In the genomic region with DNA sequence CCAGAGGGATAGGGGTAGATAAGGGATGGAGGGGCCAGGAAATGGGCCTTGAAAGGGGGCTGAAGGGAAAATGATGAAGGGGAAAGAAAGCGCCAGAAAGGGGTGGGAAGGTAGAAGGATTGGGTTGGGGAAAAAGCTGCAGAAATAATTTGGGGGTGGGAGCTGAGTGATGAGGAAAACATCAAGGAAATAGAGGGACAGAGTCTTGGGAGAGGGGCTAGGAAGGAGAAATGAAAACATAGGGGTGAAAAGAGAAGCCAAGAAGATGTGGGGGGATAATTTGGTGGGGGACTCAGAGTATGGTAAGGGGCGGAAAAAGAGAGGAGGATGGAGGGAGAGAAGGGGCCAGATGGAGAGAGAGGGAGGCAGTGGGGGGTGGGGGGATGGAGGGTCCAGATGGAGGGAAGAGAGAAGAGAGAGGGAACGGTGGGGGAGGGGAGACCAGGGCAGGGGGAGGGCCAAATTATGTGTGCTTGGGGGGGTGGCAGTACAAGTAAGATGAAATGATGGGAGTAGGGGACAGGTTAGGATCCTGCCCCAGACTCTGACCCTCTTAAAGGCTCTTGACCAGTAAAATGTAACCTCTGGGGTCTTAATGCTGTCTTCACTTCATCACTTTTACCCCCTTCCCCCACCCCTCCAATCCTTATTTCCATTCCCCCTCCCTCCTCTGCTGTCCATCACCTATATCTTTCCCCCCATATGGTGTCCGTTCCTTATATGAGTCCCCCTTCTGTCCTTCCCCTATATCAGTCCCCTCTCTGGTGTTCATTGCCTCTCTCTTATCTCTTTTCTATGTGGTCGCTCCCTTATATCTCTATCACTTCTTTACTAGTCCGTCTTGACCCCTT, we compare ENCODE assay signal across 8 cellular contexts. TPM values are rescaled to one million over a fixed set of nuclear protein-coding genes. Genes with fewer than 3 reads are reported as not detected.
DNase-seq lines count a peak whose midpoint lies in the region; ATAC-seq lines count a peak whose summit lies in the region.

No MANE protein-coding gene starts in this region.

- no peak overlapping the region for H3K23ac ChIP-seq in neuronal stem cell (ENCODE audit: low read depth, low read length, poor library complexity)

- H2BK12ac ChIP-seq in neuronal stem cell (ENCODE audit: low read length): no peak overlapping the region

- H4K8ac ChIP-seq in neuronal stem cell (ENCODE audit: low read depth, low read length): no peak overlapping the region

- H3K9me3 Mint-ChIP-seq in central memory CD8-positive, alpha-beta T cell: no peaks in the 10 kb centered on the region
- peaks cover 4 to 5% of the 10 kb centered on the region in 2 donors for H3K9me3 Mint-ChIP-seq in stimulated activated naive B cell treated with anti-CD40 and anti-IgM and Interleukin-4, amounts not matched to agents 10 μg/mL and 1 μg/mL and 100 μg/mL, for 72 hours

- peaks cover 61% of the 10 kb centered on the region for H3K4me1 Mint-ChIP-seq in central memory CD8-positive, alpha-beta T cell
- peaks cover 45 to 57% of the 10 kb centered on the region in 2 donors for H3K4me1 Mint-ChIP-seq in stimulated activated naive B cell treated with anti-CD40 and anti-IgM and Interleukin-4, amounts not matched to agents 10 μg/mL and 1 μg/mL and 100 μg/mL, for 72 hours

- H2AK5ac ChIP-seq in neuronal stem cell (ENCODE audit: low read depth, low read length): no peak overlapping the region

- H3K36me3 Mint-ChIP-seq in central memory CD8-positive, alpha-beta T cell (ENCODE audit: insufficient read depth): peaks cover 19% of the 10 kb centered on the region
- peaks cover 8 to 23% of the 10 kb centered on the region in 2 donors for H3K36me3 Mint-ChIP-seq in stimulated activated naive B cell treated with anti-CD40 and anti-IgM and Interleukin-4, amounts not matched to agents 10 μg/mL and 1 μg/mL and 100 μg/mL, for 72 hours

- H3K14ac ChIP-seq in neuronal stem cell (ENCODE audit: low read length): no peak overlapping the region

- peak; percentile 24 for DNase-seq in COR-L47 (lab: John Stamatoyannopoulos, UW)
- peak; percentile 64 for DNase-seq in NCI-H1694 (lab: John Stamatoyannopoulos, UW)
- DNase-seq in central memory CD8-positive, alpha-beta T cell (ENCODE audit: low spot score in 2 of 2): no peak
- no peak for DNase-seq in neuronal stem cell (ENCODE audit: low spot score)
- DNase-seq in left lobe of liver (ENCODE audit: low spot score): no peak
- no peak for DNase-seq in activated CD4-positive, alpha-beta T cell treated with anti-CD3 and anti-CD28 coated beads for 1 hour
- no peak for DNase-seq in activated CD8-positive, alpha-beta memory T cell treated with anti-CD3 and anti-CD28 coated beads, Interleukin-2, amount 50 U/mL, for 4 hours
- DNase-seq in stimulated activated naive B cell treated with anti-CD40 and anti-IgM and Interleukin-4, amounts not matched to agents 10 μg/mL and 1 μg/mL and 100 μg/mL, for 72 hours: no peak

- peaks cover 23 to 44% of the 10 kb centered on the region in 2 donors for H3K36me3 ChIP-seq in neuronal stem cell (replicated peaks in 1 of 2; ENCODE audit: control insufficient read depth in 2 of 2, insufficient read depth in 2 of 2, low read length in 2 of 2)

- H3K4me1 ChIP-seq in neuronal stem cell (ENCODE audit: control insufficient read depth in 2 of 2, insufficient read depth in 1 of 2, low read depth in 1 of 2, low read length in 2 of 2): peaks cover 30 to 40% of the 10 kb centered on the region in 2 donors

- no peak overlapping the region for H4K91ac ChIP-seq in neuronal stem cell (ENCODE audit: low read depth, low read length, poor library complexity)

- no peak overlapping the region for H2AFZ ChIP-seq in neuronal stem cell (ENCODE audit: low read length)

- H3K27ac ChIP-seq in neuronal stem cell (replicated peaks; ENCODE audit: low read length): peak overlapping the region; percentile 69

- H3K27ac Mint-ChIP-seq in central memory CD8-positive, alpha-beta T cell (ENCODE audit: low read depth): peak overlapping the region; percentile 2
- no peak overlapping the region for H3K27ac Mint-ChIP-seq in stimulated activated naive B cell treated with anti-CD40 and anti-IgM and Interleukin-4, amounts not matched to agents 10 μg/mL and 1 μg/mL and 100 μg/mL, for 72 hours

- peak overlapping the region; percentile 55 for H3K18ac ChIP-seq in neuronal stem cell (ENCODE audit: low read length)

- no peak overlapping the region for H2BK120ac ChIP-seq in neuronal stem cell (ENCODE audit: low read depth, low read length)

- H3K79me1 ChIP-seq in neuronal stem cell (ENCODE audit: low read depth, low read length): peaks cover 3% of the 10 kb centered on the region

- no peak for ATAC-seq in central memory CD8-positive, alpha-beta T cell (replicated peaks; ENCODE audit: extremely low read depth, poor library complexity, severe bottlenecking)
- ATAC-seq in left lobe of liver: no peak
- ATAC-seq in stimulated activated naive B cell treated with anti-CD40 and anti-IgM and Interleukin-4, amounts not matched to agents 10 μg/mL and 1 μg/mL and 100 μg/mL, for 72 hours (replicated peaks): no peak

- H3K9me3 ChIP-seq in neuronal stem cell (replicated peaks in 1 of 2; ENCODE audit: control insufficient read depth in 2 of 2, insufficient read depth in 1 of 2, low read depth in 1 of 2, low read length in 2 of 2): no peaks in the 10 kb centered on the region

- H3K4ac ChIP-seq in neuronal stem cell (ENCODE audit: low read length): no peak overlapping the region

- no CpG with 5 or more reads among the region's 6 CpGs for WGBS in neuronal stem cell (ENCODE audit: extremely low coverage in 2 of 2, insufficient read length in 2 of 2, insufficient replicate concordance in 1 of 2), 2 donors

- H3K27me3 ChIP-seq in neuronal stem cell (ENCODE audit: control insufficient read depth in 3 of 3, insufficient read depth in 3 of 3, low read depth in 1 of 3, low read length in 3 of 3): no peaks in the 10 kb centered on the region

- H3K4me2 ChIP-seq in neuronal stem cell (ENCODE audit: insufficient read depth, low read length, poor library complexity, severe bottlenecking): peak overlapping the region; percentile 63

- peak overlapping the region; percentile 1 for H3K4me3 Mint-ChIP-seq in central memory CD8-positive, alpha-beta T cell
- peak overlapping the region in 1 of 2 donors; percentile 1 for H3K4me3 Mint-ChIP-seq in stimulated activated naive B cell treated with anti-CD40 and anti-IgM and Interleukin-4, amounts not matched to agents 10 μg/mL and 1 μg/mL and 100 μg/mL, for 72 hours

- no peak overlapping the region for H2BK15ac ChIP-seq in neuronal stem cell (ENCODE audit: low read length)

- H3K4me3 ChIP-seq in neuronal stem cell (ENCODE audit: low read length in 2 of 2): peak overlapping the region; percentile 80 to 81

- H2BK5ac ChIP-seq in neuronal stem cell (ENCODE audit: low read length): no peak overlapping the region

- H3K27me3 Mint-ChIP-seq in central memory CD8-positive, alpha-beta T cell: no peaks in the 10 kb centered on the region
- H3K27me3 Mint-ChIP-seq in stimulated activated naive B cell treated with anti-CD40 and anti-IgM and Interleukin-4, amounts not matched to agents 10 μg/mL and 1 μg/mL and 100 μg/mL, for 72 hours: no peaks in the 10 kb centered on the region

- peak overlapping the region; percentile 36 for H3K9ac ChIP-seq in neuronal stem cell (ENCODE audit: low read depth, low read length, poor library complexity)

RNA-seq across cellular contexts. Expression of gene SYNGAP1, which starts 0.9 kb away (rescaled TPM):
- 57.5 TPM for polyA plus RNA-seq in neuronal stem cell (2013, experiment 1 of 2)
- 54.1 TPM for polyA plus RNA-seq in neuronal stem cell (2013, experiment 2 of 2)
- 2.5 TPM for total RNA-seq in left lobe of liver

RNA-seq across cellular contexts. Expression of gene CUTA, which starts 2.8 kb away (rescaled TPM):
- polyA plus RNA-seq in neuronal stem cell (2013, experiment 1 of 2): 434 TPM
- 420 TPM for polyA plus RNA-seq in neuronal stem cell (2013, experiment 2 of 2)
- total RNA-seq in left lobe of liver: 104 TPM

RNA-seq across cellular contexts. Expression of gene PHF1, which starts 9.9 kb away (rescaled TPM):
- polyA plus RNA-seq in neuronal stem cell (2013, experiment 1 of 2): 69.5 TPM
- polyA plus RNA-seq in neuronal stem cell (2013, experiment 2 of 2): 68.8 TPM
- total RNA-seq in left lobe of liver: 20.7 TPM

RNA-seq across cellular contexts. Expression of gene KIFC1, which starts 29.1 kb away (rescaled TPM):
- polyA plus RNA-seq in neuronal stem cell (2013, experiment 1 of 2): 84.1 TPM
- polyA plus RNA-seq in neuronal stem cell (2013, experiment 2 of 2): 83.4 TPM
- 0.38 TPM for total RNA-seq in left lobe of liver

RNA-seq across cellular contexts. Expression of gene ZBTB9, which starts 33.7 kb away (rescaled TPM):
- polyA plus RNA-seq in neuronal stem cell (2013, experiment 1 of 2): 7.6 TPM
- 7.2 TPM for polyA plus RNA-seq in neuronal stem cell (2013, experiment 2 of 2)
- 2.9 TPM for total RNA-seq in left lobe of liver

Comparison
In these comparisons a context has a peak if more than half of its experiments do, and no peak if none do; other contexts are left out.
1. DNase-seq: peak in COR-L47 (single experiment) and NCI-H1694 (single experiment); none in central memory CD8-positive, alpha-beta T cell (0 of 2), neuronal stem cell (single experiment), left lobe of liver (single experiment), activated CD4-positive, alpha-beta T cell treated with anti-CD3 and anti-CD28 coated beads for 1 hour (single experiment), activated CD8-positive, alpha-beta memory T cell treated with anti-CD3 and anti-CD28 coated beads, Interleukin-2, amount 50 U/mL, for 4 hours (single experiment) and stimulated activated naive B cell treated with anti-CD40 and anti-IgM and Interleukin-4, amounts not matched to agents 10 μg/mL and 1 μg/mL and 100 μg/mL, for 72 hours (single experiment).